In the genomic region with DNA sequence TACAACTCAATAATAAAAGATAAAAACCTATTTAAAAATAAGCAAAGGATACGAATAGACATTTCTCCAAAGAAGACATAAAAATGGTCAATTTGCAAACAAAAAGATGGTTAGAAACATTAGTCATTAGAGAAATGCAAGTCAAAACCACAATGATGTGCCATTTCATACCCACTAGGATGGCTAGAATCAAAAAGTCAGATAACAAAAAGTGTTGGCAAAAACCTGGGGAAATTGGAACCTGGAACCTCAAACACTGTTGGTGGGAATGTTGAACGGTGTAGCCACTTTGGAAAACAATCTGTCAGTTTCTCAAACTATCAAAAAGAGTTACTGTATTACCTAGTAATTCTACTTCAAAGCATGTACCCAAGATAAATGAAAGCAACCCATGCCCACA, we compare ENCODE assay signal across 35 cellular contexts.
"Had no signal": no experiment of that assay in that cellular context is flagged by ENCODE, and none has a peak within 500 bp of the region (broad histone marks: within the 10 kb centered on the region; RNA-seq: fewer than 3 reads in every experiment).

No MANE protein-coding gene starts in this region.

- DNase-seq: Karpas-422, Kasumi-1, MG63, MM.1S, MV-4-11, NCI-H1048, NCI-H1092, NCI-H1092 treated with DMSO at 0.1 percent for 48 hours, NCI-H1105, NCI-H1105 treated with DMSO at 0.1 percent for 48 hours, NCI-H1417, NCI-H1417 treated with DMSO at 0.1 percent for 48 hours, NCI-H1436, NCI-H1436 treated with DMSO at 0.1 percent for 48 hours, NCI-H146, NCI-H1694, NCI-H1694 treated with DMSO at 0.1 percent for 48 hours, NCI-H187, NCI-H187 treated with DMSO at 0.1 percent for 48 hours, NCI-H1930, NCI-H2029, NCI-H2029 treated with DMSO at 0.1 percent for 48 hours, NCI-H2081, NCI-H2081 treated with DMSO at 0.1 percent for 48 hours, NCI-H2107, NCI-H2171, NCI-H2171 treated with DMSO at 0.1 percent for 48 hours, NCI-H2227 treated with DMSO at 0.1 percent for 48 hours, NCI-H226, NCI-H345, NCI-H446, NCI-H446 treated with DMSO at 0.1 percent for 48 hours, NCI-H510A, NCI-H510A treated with DMSO at 0.1 percent for 48 hours, NCI-H524 had no signal

- H3K36me3 ChIP-seq: MG63 had no signal

- H3K4me3 ChIP-seq: MG63 had no signal

- H3K9me3 ChIP-seq: MG63 had no signal
